Comparison of ENCODE assay signal across 10 cellular contexts in genomic region chr3:102182162-102182561, GRCh38.
DNase-seq lines count a peak whose midpoint lies in the region; ATAC-seq and TF ChIP-seq lines count a peak whose summit lies in the region.
"Had no signal": no experiment of that assay in that cellular context is flagged by ENCODE, and none has a peak within 500 bp of the region (broad histone marks: within the 10 kb centered on the region; RNA-seq: fewer than 3 reads in every experiment).

No MANE protein-coding gene starts in this region.

- no peaks in the 10 kb centered on the region for H3K36me3 ChIP-seq in skeletal muscle satellite cell (ENCODE audit: insufficient read depth, low read length)
- H3K36me3 ChIP-seq in endodermal cell (ENCODE audit: control insufficient read depth, insufficient read depth, low read length), result no peaks in the 10 kb centered on the region
- H3K36me3 ChIP-seq: transverse colon had no signal

- H3K4me1 ChIP-seq in skeletal muscle satellite cell (ENCODE audit: control insufficient read depth, insufficient read depth, low read length) (peaks cover 44% of the 10 kb centered on the region), endodermal cell (ENCODE audit: control insufficient read depth, insufficient read depth, low read length) (no peaks in the 10 kb centered on the region)

- H3K4me1 Mint-ChIP-seq in endodermal cell, result peaks cover 4% of the 10 kb centered on the region

- H3K27me3 Mint-ChIP-seq in endodermal cell (ENCODE audit: insufficient read depth), result no peaks in the 10 kb centered on the region
- H3K27me3 Mint-ChIP-seq: T-cell had no signal

- H3K27ac ChIP-seq in endodermal cell (ENCODE audit: low read depth, low read length), result no peak overlapping the region

- WGBS in endodermal cell (ENCODE audit: insufficient coverage in 1 of 2, insufficient read length in 1 of 2), 2 experiments, result 85 to 93% methylated on average over 3 to 5 of the region's 5 CpGs

- H3K4me2 ChIP-seq in skeletal muscle satellite cell (ENCODE audit: low read length), result peak overlapping the region; percentile 18

- H3K9me3 ChIP-seq in skeletal muscle satellite cell (replicated peaks; ENCODE audit: low read length) (no peaks in the 10 kb centered on the region), endodermal cell (ENCODE audit: control insufficient read depth, low read length) (no peaks in the 10 kb centered on the region)
- H3K9me3 ChIP-seq: transverse colon had no signal

- H3K36me3 Mint-ChIP-seq in endodermal cell (ENCODE audit: low read depth), result no peaks in the 10 kb centered on the region
- H3K36me3 Mint-ChIP-seq: T-cell had no signal

- ATAC-seq in HG03196 (IDR thresholded peaks at IDR 0.05; ENCODE audit: unreplicated experiment), result no peak
- no peak for ATAC-seq in HG03442 (IDR thresholded peaks at IDR 0.05; ENCODE audit: unreplicated experiment)
- ATAC-seq: T-cell had no signal

- in situ Hi-C loops in astrocyte of the spinal cord (cut with HindIII; ENCODE audit: low sequenced_read_pairs), result no loop called here

- no peak for TF ChIP-seq CTCF in astrocyte of the spinal cord (IDR thresholded peaks at IDR 0.05; ENCODE audit: low read depth, low read length)
- no peak for TF ChIP-seq CTCF in endodermal cell (conservative IDR thresholded peaks at IDR 0.05)

- no peak overlapping the region for H3K4me3 Mint-ChIP-seq in endodermal cell
- H3K4me3 Mint-ChIP-seq: T-cell had no signal

- peak overlapping the region; percentile 88 for H3K9ac ChIP-seq in skeletal muscle satellite cell (ENCODE audit: low read depth, low read length)
- H3K9ac ChIP-seq in endodermal cell (ENCODE audit: extremely low read depth, low read length, poor library complexity, severe bottlenecking), result no peak overlapping the region

- DNase-seq in EL (peak; percentile 51), astrocyte of the spinal cord (ENCODE audit: low read depth, low spot score) (peak; percentile 56), iris pigment epithelial cell (ENCODE audit: low read depth) (peak; percentile 89), H4 (ENCODE audit: low spot score) (no peak), endodermal cell (no peak)
- DNase-seq: T-cell, transverse colon had no signal

- no peak overlapping the region for H3K27ac Mint-ChIP-seq in endodermal cell
- H3K27ac Mint-ChIP-seq: T-cell had no signal

- H3K9me3 Mint-ChIP-seq in endodermal cell, result no peaks in the 10 kb centered on the region
- H3K9me3 Mint-ChIP-seq: T-cell had no signal

- H3K4me3 ChIP-seq in astrocyte of the spinal cord (ENCODE audit: low read depth, low read length) (no peak overlapping the region), skeletal muscle satellite cell (ENCODE audit: low read length) (no peak overlapping the region), endodermal cell (ENCODE audit: low read length) (no peak overlapping the region)
- H3K4me3 ChIP-seq: transverse colon had no signal

- H3K27me3 ChIP-seq in skeletal muscle satellite cell (ENCODE audit: control insufficient read depth, insufficient read depth, low read length) (no peaks in the 10 kb centered on the region), endodermal cell (ENCODE audit: control insufficient read depth, insufficient read depth, low read length, poor library complexity, severe bottlenecking) (no peaks in the 10 kb centered on the region)
- H3K27me3 ChIP-seq: transverse colon had no signal

Comparison
In these comparisons a context has a peak if more than half of its experiments do, and no peak if none do; other contexts are left out.
1. DNase-seq: peak in EL (single experiment), astrocyte of the spinal cord (single experiment) and iris pigment epithelial cell (single experiment); none in H4 (single experiment) and endodermal cell (single experiment).